9 cellular contexts compared by ENCODE assay signal in genomic region chrX:148499638-148500427, GRCh38. TPM values are rescaled to one million over a fixed set of nuclear protein-coding genes. Genes with fewer than 3 reads are reported as not detected.
A peak's percentile ranks its signal among the peaks of the same experiment; 100 is the strongest.
DNase-seq lines count a peak whose midpoint lies in the region; ATAC-seq and TF ChIP-seq lines count a peak whose summit lies in the region.
"Had no signal": no experiment of that assay in that cellular context is flagged by ENCODE, and none has a peak within 500 bp of the region (broad histone marks: within the 10 kb centered on the region; RNA-seq: fewer than 3 reads in every experiment).

No MANE protein-coding gene starts in this region.

- peaks cover 12% of the 10 kb centered on the region for H3K27me3 ChIP-seq in suprapubic skin

- no peak for TF ChIP-seq EP300 in suprapubic skin (IDR thresholded peaks at IDR 0.05)

- peaks cover 8% of the 10 kb centered on the region for H3K4me1 Mint-ChIP-seq in activated T-cell treated with anti-CD3 and anti-CD28 coated beads, Interleukin-2, amount 50 U/mL, for 4 hours (ENCODE audit: low read depth)
- peaks cover 3% of the 10 kb centered on the region for H3K4me1 Mint-ChIP-seq in activated naive CD8-positive, alpha-beta T cell treated with anti-CD3 and anti-CD28 coated beads, Interleukin-2, amount 10 ng/mL, durations not matched to agents 7 days and 5 days
- peaks cover 3 to 6% of the 10 kb centered on the region in 2 donors for H3K4me1 Mint-ChIP-seq in immature natural killer cell

- H3K9me3 Mint-ChIP-seq in activated T-cell treated with anti-CD3 and anti-CD28 coated beads, Interleukin-2, amount 50 U/mL, for 4 hours = no peaks in the 10 kb centered on the region
- H3K9me3 Mint-ChIP-seq in activated naive CD8-positive, alpha-beta T cell treated with anti-CD3 and anti-CD28 coated beads, Interleukin-2, amount 10 ng/mL, durations not matched to agents 7 days and 5 days = no peaks in the 10 kb centered on the region
- no peaks in the 10 kb centered on the region for H3K9me3 Mint-ChIP-seq in immature natural killer cell

- H3K4me3 ChIP-seq in suprapubic skin = peak overlapping the region; percentile 53

- H3K9me3 ChIP-seq in suprapubic skin = no peaks in the 10 kb centered on the region

- no peaks in the 10 kb centered on the region for H3K36me3 ChIP-seq in suprapubic skin

- H3K4me3 Mint-ChIP-seq in activated T-cell treated with anti-CD3 and anti-CD28 coated beads, Interleukin-2, amount 50 U/mL, for 4 hours = peak overlapping the region; percentile 19
- no peak overlapping the region for H3K4me3 Mint-ChIP-seq in activated naive CD8-positive, alpha-beta T cell treated with anti-CD3 and anti-CD28 coated beads, Interleukin-2, amount 10 ng/mL, durations not matched to agents 7 days and 5 days
- peak overlapping the region; percentile 38 to 66 (median 62) for H3K4me3 Mint-ChIP-seq in immature natural killer cell

- H3K4me1 ChIP-seq in suprapubic skin = peaks cover 4% of the 10 kb centered on the region

- no peak for ATAC-seq in activated T-cell treated with anti-CD3 and anti-CD28 coated beads, Interleukin-2, amount 50 U/mL, for 4 hours
- ATAC-seq in activated naive CD8-positive, alpha-beta T cell treated with anti-CD3 and anti-CD28 coated beads, Interleukin-2, amount 10 ng/mL, durations not matched to agents 7 days and 5 days (ENCODE audit: low read depth) = no peak
- ATAC-seq in GM21737 (IDR thresholded peaks at IDR 0.05; ENCODE audit: unreplicated experiment) (no peak), HG02870 (IDR thresholded peaks at IDR 0.05; ENCODE audit: unreplicated experiment) (no peak)

- peaks cover 11% of the 10 kb centered on the region for H3K27me3 Mint-ChIP-seq in activated T-cell treated with anti-CD3 and anti-CD28 coated beads, Interleukin-2, amount 50 U/mL, for 4 hours (ENCODE audit: low read depth)
- peaks cover 9% of the 10 kb centered on the region for H3K27me3 Mint-ChIP-seq in activated naive CD8-positive, alpha-beta T cell treated with anti-CD3 and anti-CD28 coated beads, Interleukin-2, amount 10 ng/mL, durations not matched to agents 7 days and 5 days
- peaks cover 5 to 13% (median 12%) of the 10 kb centered on the region in 3 donors for H3K27me3 Mint-ChIP-seq in immature natural killer cell (ENCODE audit: low read depth in 3 of 3)

- H3K27ac Mint-ChIP-seq in activated naive CD8-positive, alpha-beta T cell treated with anti-CD3 and anti-CD28 coated beads, Interleukin-2, amount 10 ng/mL, durations not matched to agents 7 days and 5 days = no peak overlapping the region
- H3K27ac Mint-ChIP-seq in immature natural killer cell = no peak overlapping the region

- no peak for TF ChIP-seq CTCF in suprapubic skin (IDR thresholded peaks at IDR 0.05)

- no peak for DNase-seq in activated T-cell treated with anti-CD3 and anti-CD28 coated beads, Interleukin-2, amount 50 U/mL, for 4 hours
- no peak for DNase-seq in activated T-cell treated with anti-CD3 and anti-CD28 coated beads, Interleukin-2, amount 50 U/mL, for 48 hours
- peak; percentile 19 for DNase-seq in activated naive CD8-positive, alpha-beta T cell treated with anti-CD3 and anti-CD28 coated beads, Interleukin-2, amount 10 ng/mL, durations not matched to agents 7 days and 5 days
- DNase-seq in immature natural killer cell (no peak), suprapubic skin (ENCODE audit: low spot score in 2 of 2) (peak in 1 of 2 donors; percentile 60), NCI-H774 (lab: John Stamatoyannopoulos, UW) (no peak)

- H3K27ac ChIP-seq in suprapubic skin = no peak overlapping the region
- H3K27ac ChIP-seq: SK-N-MC had no signal

- POLR2A ChIA-PET in activated naive CD8-positive, alpha-beta T cell treated with anti-CD3 and anti-CD28 coated beads, Interleukin-2, amount 10 ng/mL, durations not matched to agents 7 days and 5 days (lab: Charles Lee) = no interaction called here

- WGBS in suprapubic skin = 60% methylated on average over 26 of the region's 35 CpGs

- no peak for TF ChIP-seq POLR2A in suprapubic skin (IDR thresholded peaks at IDR 0.05)

- H3K36me3 Mint-ChIP-seq in activated T-cell treated with anti-CD3 and anti-CD28 coated beads, Interleukin-2, amount 50 U/mL, for 4 hours (ENCODE audit: insufficient read depth) = no peaks in the 10 kb centered on the region
- no peaks in the 10 kb centered on the region for H3K36me3 Mint-ChIP-seq in activated naive CD8-positive, alpha-beta T cell treated with anti-CD3 and anti-CD28 coated beads, Interleukin-2, amount 10 ng/mL, durations not matched to agents 7 days and 5 days
- no peaks in the 10 kb centered on the region for H3K36me3 Mint-ChIP-seq in immature natural killer cell

RNA-seq across cellular contexts. Expression of gene AFF2, which starts 0.6 kb away (rescaled TPM):
- total RNA-seq in activated T-cell treated with anti-CD3 and anti-CD28 coated beads, Interleukin-2, amount 50 U/mL, for 4 hours = 1 to 10 TPM; 4.9 to 7.0 (median 5.8) TPM
- under 1 TPM; 0.42 to 0.68 TPM for total RNA-seq in activated naive CD8-positive, alpha-beta T cell treated with anti-CD3 and anti-CD28 coated beads, Interleukin-2, amount 10 ng/mL, durations not matched to agents 7 days and 5 days
- not detected for polyA plus RNA-seq in immature natural killer cell
- 1 to 10 TPM in 2 of 4 donors, under 1 TPM in 2; 0.72 to 3.0 (median 1.6) TPM for total RNA-seq in suprapubic skin
